8 cellular contexts compared by ENCODE assay signal in the genomic region with DNA sequence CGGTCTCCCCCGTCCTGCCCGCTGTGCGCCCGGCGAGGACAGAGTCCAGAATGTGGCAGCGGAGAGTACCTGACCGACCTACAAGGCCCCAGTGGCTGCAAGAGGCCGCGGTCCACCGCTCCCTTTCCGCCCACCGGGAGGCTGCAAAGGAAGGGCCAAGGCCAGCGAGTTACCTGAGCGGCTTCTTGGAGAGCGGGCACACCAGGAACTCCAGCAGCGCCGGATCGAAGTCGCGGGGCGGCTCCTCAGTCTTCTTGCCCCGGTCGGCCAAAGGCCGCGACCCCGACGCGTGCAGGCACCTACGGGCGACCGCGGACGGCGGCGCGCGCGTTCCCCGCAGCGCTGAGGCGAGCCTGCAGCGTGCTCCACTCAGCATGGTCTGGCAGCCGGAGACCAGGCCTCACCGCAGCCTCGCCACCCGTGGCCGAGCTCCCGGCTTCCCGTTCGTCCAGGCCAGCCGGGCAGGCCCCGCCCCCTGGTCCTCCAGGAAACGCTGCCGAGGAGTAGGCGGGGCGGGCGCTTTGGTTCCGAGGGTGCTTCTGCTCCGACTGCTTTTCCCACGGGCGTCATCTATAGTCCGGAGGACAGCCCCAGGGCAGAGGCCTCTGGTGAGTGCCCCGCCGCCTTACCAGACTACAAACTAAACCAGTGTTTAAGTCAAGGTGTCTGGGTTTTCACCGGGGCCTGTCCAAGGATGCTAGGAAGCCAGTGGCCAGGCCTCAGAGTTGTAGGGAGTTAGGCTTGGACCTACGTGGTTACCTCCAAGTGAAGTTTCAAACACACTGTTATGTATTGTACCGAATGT. TPM values are rescaled to one million over a fixed set of nuclear protein-coding genes. Genes with fewer than 3 reads are reported as not detected.
A peak's percentile ranks its signal among the peaks of the same experiment; 100 is the strongest.
DNase-seq lines count a peak whose midpoint lies in the region; ATAC-seq and TF ChIP-seq lines count a peak whose summit lies in the region.

Gene PYURF (minus strand): TSS at position 452 of the 805 bp plus-strand sequence. CDS start 76 bp downstream, at position 376.

- TF ChIP-seq POLR2A in breast epithelium (IDR thresholded peaks at IDR 0.05): peak; percentile 53

- H3K4me1 ChIP-seq in breast epithelium: peaks cover 0 to 11% of the 10 kb centered on the region in 2 donors

- H3K36me3 ChIP-seq in breast epithelium: no peaks in the 10 kb centered on the region

- H3K27me3 ChIP-seq in breast epithelium: no peaks in the 10 kb centered on the region

- no peak; the same call in 1 of the 2 replicates for TF ChIP-seq CTCF in VCaP (conservative IDR thresholded peaks at IDR 0.05)
- peak in 1 of 3 donors; percentile 15 for TF ChIP-seq CTCF in breast epithelium (IDR thresholded peaks at IDR 0.05)

- H3K27ac ChIP-seq in VCaP (peak within 1 kb of the TSS; percentile 95), breast epithelium (peak within 1 kb of the TSS; percentile 89 to 98), skin epidermis (peak within 1 kb of the TSS; percentile 46 to 95 (median 90))

- H3K9me3 ChIP-seq in breast epithelium: no peaks in the 10 kb centered on the region
- H3K9me3 ChIP-seq in iPS-18c (ENCODE audit: control insufficient read depth, insufficient read depth, low read length): no peaks in the 10 kb centered on the region

- H3K4me3 ChIP-seq in breast epithelium (peak within 1 kb of the TSS; percentile 63 to 95 (median 87)), iPS-18c (ENCODE audit: insufficient read depth, low read depth, low read length) (peak within 1 kb of the TSS; percentile 93), skin epidermis (peak within 1 kb of the TSS; percentile 70 to 93 (median 75))

- peak; percentile 91 for DNase-seq in ACHN
- peak; percentile 74 for DNase-seq in NCI-H2171 treated with DMSO at 0.1 percent for 48 hours (lab: John Stamatoyannopoulos, UW)
- peak; percentile 93 for DNase-seq in breast epithelium (ENCODE audit: low spot score in 2 of 2)

- in situ Hi-C loops in ACHN (cut with HindIII; ENCODE audit: low pct_ligation_motif_present, low pct_unique_long_range_greater_than_20kb, low sequenced_read_pairs): loop anchor here (25.0 kb wide), 1 partner anchor 286 kb away; no protein-coding TSS in a partner anchor

- ATAC-seq in GM18870 (IDR thresholded peaks at IDR 0.05; ENCODE audit: unreplicated experiment) (peak; percentile 58), HG03108 (IDR thresholded peaks at IDR 0.05; ENCODE audit: unreplicated experiment) (peak; percentile 90)

- intact Hi-C loops in breast epithelium (cut with DNase I; ENCODE audit: low total_unique reads): loop anchor here (10.0 kb wide), 1 partner anchor 141 kb away; no protein-coding TSS in a partner anchor

RNA-seq across cellular contexts. Expression of gene PYURF, which starts in this region (rescaled TPM):
- total RNA-seq in breast epithelium: 100 to 1,000 TPM in 2 of 3 donors, 10 to 100 TPM in 1; 93.7 to 116 (median 110) TPM

Comparison
In these comparisons a context has a peak if more than half of its experiments do, and no peak if none do; other contexts are left out.
1. Peak in every context shown above with its lines: DNase-seq, ATAC-seq, H3K4me3 ChIP-seq and H3K27ac ChIP-seq.